ENCODE assay signal across 8 cellular contexts in the genomic region with DNA sequence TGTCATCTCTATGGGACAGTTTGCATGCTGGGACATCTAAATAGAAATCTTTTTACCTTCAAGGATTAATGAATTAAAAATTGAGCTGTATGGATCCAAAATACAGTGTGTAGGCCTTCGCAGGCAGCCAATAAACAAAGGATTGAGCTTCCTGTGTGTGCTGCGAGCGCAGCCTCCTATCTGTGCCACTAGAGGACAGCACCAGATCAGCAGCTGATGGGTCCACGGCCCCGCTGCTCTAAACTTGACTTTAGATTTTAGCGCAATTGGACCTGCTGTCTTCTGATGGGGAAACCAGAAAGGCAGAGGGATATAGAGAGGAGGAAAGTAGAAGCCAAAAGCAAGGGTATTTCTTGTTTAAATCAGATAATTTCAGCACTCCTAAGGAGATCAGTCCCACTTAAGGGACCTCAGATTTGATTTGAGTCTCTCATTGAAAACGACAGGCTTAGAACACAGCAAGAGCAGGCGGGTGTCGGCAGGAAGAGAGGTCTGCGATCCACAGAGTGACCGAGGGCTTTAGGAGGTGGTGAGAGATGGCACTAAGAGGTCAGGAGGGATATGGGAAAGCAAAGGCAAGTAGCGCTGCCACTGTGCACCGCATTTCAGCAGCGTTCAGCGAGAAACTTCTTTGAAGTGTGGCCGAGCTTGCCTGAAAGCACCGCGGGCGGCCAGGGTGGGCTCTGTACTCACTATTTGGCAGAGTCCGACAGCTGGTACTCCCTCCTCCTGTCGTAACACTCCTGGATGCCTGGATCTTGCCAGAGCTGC.
DNase-seq lines count a peak whose midpoint lies in the region; ATAC-seq and TF ChIP-seq lines count a peak whose summit lies in the region.

No MANE protein-coding gene starts in this region.

- H3K9ac ChIP-seq in Karpas-422 (ENCODE audit: low read length) = no peak overlapping the region
- H3K9ac ChIP-seq in smooth muscle cell (ENCODE audit: low read depth) = no peak overlapping the region

- in situ Hi-C loops in G401 (cut with HindIII; ENCODE audit: low sequenced_read_pairs) (no loop called here), astrocyte of the spinal cord (cut with HindIII; ENCODE audit: low sequenced_read_pairs) (no loop called here)

- H3K9me2 ChIP-seq in Karpas-422 (replicated peaks; ENCODE audit: insufficient read depth, low read length) = no peaks in the 10 kb centered on the region

- H3K4me1 ChIP-seq in Karpas-422 (ENCODE audit: low read length) (peaks cover 6% of the 10 kb centered on the region), smooth muscle cell (ENCODE audit: low read depth) (no peaks in the 10 kb centered on the region)

- WGBS in smooth muscle cell (ENCODE audit: low lambda C conversion rate) = 62% methylated on average over 20 of the region's 21 CpGs

- no peaks in the 10 kb centered on the region for H3K36me3 ChIP-seq in Karpas-422 (ENCODE audit: insufficient read depth, low read length)
- H3K36me3 ChIP-seq in smooth muscle cell (ENCODE audit: low read depth) = no peaks in the 10 kb centered on the region

- H3K4me3 ChIP-seq in Karpas-422 (ENCODE audit: low read length) = no peak overlapping the region
- H3K4me3 ChIP-seq in astrocyte of the spinal cord (ENCODE audit: low read depth, low read length) = no peak overlapping the region
- no peak overlapping the region for H3K4me3 ChIP-seq in smooth muscle cell

- H3K4me2 ChIP-seq in Karpas-422 (ENCODE audit: low read depth, low read length, poor library complexity, severe bottlenecking) (no peak overlapping the region), smooth muscle cell (no peak overlapping the region)

- H4K20me1 ChIP-seq in Karpas-422 (ENCODE audit: insufficient read depth, low read depth, low read length) (no peaks in the 10 kb centered on the region), smooth muscle cell (ENCODE audit: low read depth) (no peaks in the 10 kb centered on the region)

- H3K27ac ChIP-seq in Karpas-422 (ENCODE audit: low read length) (no peak overlapping the region), smooth muscle cell (ENCODE audit: low read depth) (no peak overlapping the region)

- H3F3A ChIP-seq in smooth muscle cell (ENCODE audit: low read depth) = no peaks in the 10 kb centered on the region

- peak; percentile 77 for ATAC-seq in GM21526 (IDR thresholded peaks at IDR 0.05; ENCODE audit: low FRiP score, unreplicated experiment)

- H2AFZ ChIP-seq in Karpas-422 (ENCODE audit: low read length) (no peak overlapping the region), smooth muscle cell (ENCODE audit: low read depth) (peak overlapping the region; percentile 78)

- peak; percentile 61 for DNase-seq in G401 (ENCODE audit: low spot score)
- peak; percentile 83 for DNase-seq in Karpas-422
- DNase-seq in SK-N-DZ (ENCODE audit: low spot score) = peak; percentile 80
- peak; percentile 78 for DNase-seq in astrocyte of the spinal cord (ENCODE audit: low read depth, low spot score)
- DNase-seq in iPS DF 19.7 (ENCODE audit: low read depth, low spot score) = peak; percentile 57
- DNase-seq in smooth muscle cell (lab: John Stamatoyannopoulos, UW; ENCODE audit: unreplicated experiment) = no peak
- no peak for DNase-seq in OCI-M2 (lab: John Stamatoyannopoulos, UW; ENCODE audit: unreplicated experiment)

- TF ChIP-seq CTCF in astrocyte of the spinal cord (IDR thresholded peaks at IDR 0.05; ENCODE audit: low read depth, low read length) (peak; percentile 100), smooth muscle cell (IDR thresholded peaks at IDR 0.05; ENCODE audit: borderline replicate concordance, insufficient read depth, poor library complexity, severe bottlenecking) (peak; percentile 96)

- H3K27me3 ChIP-seq in Karpas-422 (ENCODE audit: low read length) = no peaks in the 10 kb centered on the region
- no peaks in the 10 kb centered on the region for H3K27me3 ChIP-seq in smooth muscle cell (ENCODE audit: low read depth)

- no peaks in the 10 kb centered on the region for H3K79me2 ChIP-seq in Karpas-422 (ENCODE audit: low read length)
- H3K79me2 ChIP-seq in smooth muscle cell (ENCODE audit: low read depth) = no peaks in the 10 kb centered on the region

- H3K9me3 ChIP-seq in Karpas-422 (ENCODE audit: low read length) (no peaks in the 10 kb centered on the region), smooth muscle cell (replicated peaks; ENCODE audit: low read depth) (no peaks in the 10 kb centered on the region)

Comparison
In these comparisons a context has a peak if more than half of its experiments do, and no peak if none do; other contexts are left out.
1. DNase-seq: peak in G401 (single experiment), Karpas-422 (single experiment), SK-N-DZ (single experiment), astrocyte of the spinal cord (single experiment) and iPS DF 19.7 (single experiment); none in smooth muscle cell (single experiment) and OCI-M2 (single experiment).